Comparison of ENCODE assay signal across 31 cellular contexts in genomic region chr2:163838890-163839289, GRCh38.
"Had no signal": no experiment of that assay in that cellular context is flagged by ENCODE, and none has a peak within 500 bp of the region (broad histone marks: within the 10 kb centered on the region; RNA-seq: fewer than 3 reads in every experiment).

No MANE protein-coding gene starts in this region.

- H3K4me1 Mint-ChIP-seq: activated CD4-positive, alpha-beta T cell treated with anti-CD3 and anti-CD28 coated beads for 36 hours; activated CD4-positive, alpha-beta T cell treated with anti-CD3 and anti-CD28 coated beads, Interleukin-2, amount 10 ng/mL, durations not matched to agents 24 days and 14 days; activated CD8-positive, alpha-beta memory T cell treated with anti-CD3 and anti-CD28 coated beads, Interleukin-2, amount 10 ng/mL, durations not matched to agents 7 days and 5 days; activated naive CD4-positive, alpha-beta T cell treated with anti-CD3 and anti-CD28 coated beads, Interleukin-2, amount 50 U/mL, for 24 hours; activated naive CD8-positive, alpha-beta T cell treated with anti-CD3 and anti-CD28 coated beads for 36 hours; activated naive CD8-positive, alpha-beta T cell treated with anti-CD3 and anti-CD28 coated beads, Interleukin-2, amount 50 U/mL, for 24 hours had no signal

- H3K27ac Mint-ChIP-seq: activated CD4-positive, alpha-beta memory T cell treated with anti-CD3 and anti-CD28 coated beads for 36 hours; activated CD4-positive, alpha-beta T cell treated with anti-CD3 and anti-CD28 coated beads for 36 hours; activated CD4-positive, alpha-beta T cell treated with anti-CD3 and anti-CD28 coated beads, Interleukin-2, amount 10 ng/mL, durations not matched to agents 24 days and 14 days; activated CD8-positive, alpha-beta memory T cell treated with anti-CD3 and anti-CD28 coated beads, Interleukin-2, amount 10 ng/mL, durations not matched to agents 7 days and 5 days; activated CD8-positive, alpha-beta T cell treated with anti-CD3 and anti-CD28 coated beads, Interleukin-2, amount 10 ng/mL, durations not matched to agents 7 days and 5 days; activated naive CD4-positive, alpha-beta T cell treated with anti-CD3 and anti-CD28 coated beads for 36 hours; activated naive CD4-positive, alpha-beta T cell treated with anti-CD3 and anti-CD28 coated beads, Interleukin-2, amount 50 U/mL, for 24 hours; activated naive CD8-positive, alpha-beta T cell treated with anti-CD3 and anti-CD28 coated beads for 36 hours; activated naive CD8-positive, alpha-beta T cell treated with anti-CD3 and anti-CD28 coated beads, Interleukin-2, amount 50 U/mL, for 24 hours; activated T-helper 1 cell treated with anti-CD3 and anti-CD28 coated beads, Interleukin-12 subunit alpha, Interleukin-12 subunit beta, Interleukin-2, Interleukin-4 antibody, amounts not matched to agents 30 ng/mL and 10 ng/mL and 1 ng/mL, durations not matched to agents 14 hours and 24 hours and 36 hours; activated T-helper 2 cell treated with anti-CD3 and anti-CD28 coated beads, Interferon-gamma antibody, Interleukin-2, Interleukin-4, amounts not matched to agents 10 μg/mL and 5 μg/mL and 100 μg/mL, durations not matched to agents 14 hours and 24 hours and 36 hours had no signal

- H3K27ac ChIP-seq: adrenal gland, body of pancreas, cardiac muscle cell, colonic mucosa, epithelial cell of prostate, esophagus squamous epithelium, gastroesophageal sphincter, heart right ventricle had no signal

- H3K27me3 Mint-ChIP-seq: activated CD4-positive, alpha-beta memory T cell treated with anti-CD3 and anti-CD28 coated beads for 36 hours; activated CD4-positive, alpha-beta T cell treated with anti-CD3 and anti-CD28 coated beads for 36 hours; activated CD4-positive, alpha-beta T cell treated with anti-CD3 and anti-CD28 coated beads, Interleukin-2, amount 10 ng/mL, durations not matched to agents 24 days and 14 days; activated CD8-positive, alpha-beta memory T cell treated with anti-CD3 and anti-CD28 coated beads, Interleukin-2, amount 10 ng/mL, durations not matched to agents 7 days and 5 days; activated naive CD4-positive, alpha-beta T cell treated with anti-CD3 and anti-CD28 coated beads, Interleukin-2, amount 50 U/mL, for 24 hours; activated naive CD8-positive, alpha-beta T cell treated with anti-CD3 and anti-CD28 coated beads for 36 hours; activated naive CD8-positive, alpha-beta T cell treated with anti-CD3 and anti-CD28 coated beads, Interleukin-2, amount 50 U/mL, for 24 hours had no signal

- H3K4me1 ChIP-seq: adrenal gland, body of pancreas, colonic mucosa, esophagus squamous epithelium, gastroesophageal sphincter, heart right ventricle had no signal

- H3K9me3 Mint-ChIP-seq: activated CD4-positive, alpha-beta T cell treated with anti-CD3 and anti-CD28 coated beads, Interleukin-2, amount 10 ng/mL, durations not matched to agents 24 days and 14 days; activated naive CD4-positive, alpha-beta T cell treated with anti-CD3 and anti-CD28 coated beads, Interleukin-2, amount 50 U/mL, for 24 hours; activated naive CD8-positive, alpha-beta T cell treated with anti-CD3 and anti-CD28 coated beads, Interleukin-2, amount 50 U/mL, for 24 hours; activated T-helper 1 cell treated with anti-CD3 and anti-CD28 coated beads, Interleukin-12 subunit alpha, Interleukin-12 subunit beta, Interleukin-2, Interleukin-4 antibody, amounts not matched to agents 30 ng/mL and 10 ng/mL and 1 ng/mL, durations not matched to agents 14 hours and 24 hours and 36 hours; activated T-helper 2 cell treated with anti-CD3 and anti-CD28 coated beads, Interferon-gamma antibody, Interleukin-2, Interleukin-4, amounts not matched to agents 10 μg/mL and 5 μg/mL and 100 μg/mL, durations not matched to agents 14 hours and 24 hours and 36 hours had no signal

- H3K36me3 ChIP-seq: adrenal gland, cardiac muscle cell, colonic mucosa, esophagus squamous epithelium, gastroesophageal sphincter, heart right ventricle had no signal

- H3K36me3 Mint-ChIP-seq: activated CD4-positive, alpha-beta memory T cell treated with anti-CD3 and anti-CD28 coated beads for 36 hours; activated CD8-positive, alpha-beta memory T cell treated with anti-CD3 and anti-CD28 coated beads, Interleukin-2, amount 10 ng/mL, durations not matched to agents 7 days and 5 days; activated naive CD4-positive, alpha-beta T cell treated with anti-CD3 and anti-CD28 coated beads, Interleukin-2, amount 50 U/mL, for 24 hours; activated naive CD8-positive, alpha-beta T cell treated with anti-CD3 and anti-CD28 coated beads for 36 hours had no signal

- H3K4me3 ChIP-seq: adrenal gland, body of pancreas, cardiac muscle cell, colonic mucosa, esophagus squamous epithelium, gastroesophageal sphincter, heart right ventricle had no signal

- H3K9me3 ChIP-seq: adrenal gland, body of pancreas, colonic mucosa, esophagus squamous epithelium, gastroesophageal sphincter had no signal

- H3K27me3 ChIP-seq: adrenal gland, body of pancreas, cardiac muscle cell, colonic mucosa, esophagus squamous epithelium, gastroesophageal sphincter, heart right ventricle had no signal

- H3K4me3 Mint-ChIP-seq: activated CD4-positive, alpha-beta memory T cell treated with anti-CD3 and anti-CD28 coated beads for 36 hours; activated CD4-positive, alpha-beta T cell treated with anti-CD3 and anti-CD28 coated beads for 36 hours; activated CD4-positive, alpha-beta T cell treated with anti-CD3 and anti-CD28 coated beads, Interleukin-2, amount 10 ng/mL, durations not matched to agents 24 days and 14 days; activated CD8-positive, alpha-beta memory T cell treated with anti-CD3 and anti-CD28 coated beads, Interleukin-2, amount 10 ng/mL, durations not matched to agents 7 days and 5 days; activated CD8-positive, alpha-beta T cell treated with anti-CD3 and anti-CD28 coated beads, Interleukin-2, amount 10 ng/mL, durations not matched to agents 7 days and 5 days; activated naive CD4-positive, alpha-beta T cell treated with anti-CD3 and anti-CD28 coated beads for 36 hours; activated naive CD4-positive, alpha-beta T cell treated with anti-CD3 and anti-CD28 coated beads, Interleukin-2, amount 50 U/mL, for 24 hours; activated naive CD8-positive, alpha-beta T cell treated with anti-CD3 and anti-CD28 coated beads for 36 hours; activated naive CD8-positive, alpha-beta T cell treated with anti-CD3 and anti-CD28 coated beads, Interleukin-2, amount 50 U/mL, for 24 hours; activated T-helper 1 cell treated with anti-CD3 and anti-CD28 coated beads, Interleukin-12 subunit alpha, Interleukin-12 subunit beta, Interleukin-2, Interleukin-4 antibody, amounts not matched to agents 30 ng/mL and 10 ng/mL and 1 ng/mL, durations not matched to agents 14 hours and 24 hours and 36 hours had no signal

- DNase-seq: activated CD4-positive, alpha-beta memory T cell treated with anti-CD3 and anti-CD28 coated beads for 36 hours; activated CD4-positive, alpha-beta T cell treated with anti-CD3 and anti-CD28 coated beads for 36 hours; activated CD4-positive, alpha-beta T cell treated with anti-CD3 and anti-CD28 coated beads, Interleukin-2, amount 10 ng/mL, durations not matched to agents 24 days and 14 days; activated CD4-positive, CD25-positive, alpha-beta regulatory T cell; activated CD4-positive, CD25-positive, alpha-beta regulatory T cell treated with anti-CD3 and anti-CD28 coated beads, Interleukin-2, amount 50 U/mL, for 72 hours; activated CD8-positive, alpha-beta memory T cell treated with anti-CD3 and anti-CD28 coated beads, Interleukin-2, amount 10 ng/mL, durations not matched to agents 7 days and 5 days; activated CD8-positive, alpha-beta memory T cell treated with anti-CD3 and anti-CD28 coated beads, Interleukin-2, amount 50 U/mL, for 4 hours; activated CD8-positive, alpha-beta T cell treated with anti-CD3 and anti-CD28 coated beads, Interleukin-2, amount 10 ng/mL, durations not matched to agents 7 days and 5 days; activated effector memory CD4-positive, alpha-beta T cell treated with anti-CD3 and anti-CD28 coated beads, Interleukin-2, amount 50 U/mL, for 16 hours; activated naive CD4-positive, alpha-beta T cell treated with anti-CD3 and anti-CD28 coated beads for 36 hours; activated naive CD8-positive, alpha-beta T cell treated with anti-CD3 and anti-CD28 coated beads for 36 hours; activated naive CD8-positive, alpha-beta T cell treated with anti-CD3 and anti-CD28 coated beads, Interleukin-2, amount 50 U/mL, for 24 hours; activated T-cell treated with anti-CD3 and anti-CD28 coated beads, Interleukin-2, amount 50 U/mL, for 1 hour; activated T-cell treated with anti-CD3 and anti-CD28 coated beads, Interleukin-2, amount 50 U/mL, for 48 hours; adrenal gland; amygdala; aorta; body of pancreas; central memory CD4-positive, alpha-beta T cell; cerebellar nuclear complex; colonic mucosa; effector CD8-positive, alpha-beta T cell; esophagus squamous epithelium; foreskin melanocyte; heart right ventricle had no signal
